21 cellular contexts compared by ENCODE assay signal in the genomic region with DNA sequence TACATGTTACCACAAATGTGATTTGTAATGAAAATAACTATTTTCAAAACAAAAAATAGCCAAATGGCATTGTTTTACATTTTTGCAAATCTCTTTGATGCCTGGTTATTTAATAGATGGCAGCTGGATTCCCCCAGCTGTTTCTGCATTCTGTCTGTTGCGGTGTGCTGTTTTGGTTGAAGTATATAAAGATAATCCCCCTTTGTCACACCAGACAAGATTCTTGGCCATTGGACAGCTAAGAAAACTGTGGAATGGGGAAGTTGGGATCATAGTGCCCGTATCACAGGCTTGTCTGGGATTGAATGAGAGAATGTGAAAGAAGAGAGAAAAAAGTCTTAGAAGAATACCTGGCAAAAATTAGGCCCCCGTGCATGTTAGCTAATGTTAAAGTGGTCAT. TPM values are rescaled to one million over a fixed set of nuclear protein-coding genes. Genes with fewer than 3 reads are reported as not detected.
DNase-seq lines count a peak whose midpoint lies in the region; ATAC-seq and TF ChIP-seq lines count a peak whose summit lies in the region.
"Had no signal": no experiment of that assay in that cellular context is flagged by ENCODE, and none has a peak within 500 bp of the region (broad histone marks: within the 10 kb centered on the region; RNA-seq: fewer than 3 reads in every experiment).

No MANE protein-coding gene starts in this region.

- WGBS in smooth muscle cell (ENCODE audit: low lambda C conversion rate): 42% methylated on average over 3 of the region's 3 CpGs
- WGBS in sigmoid colon, 2 donors: 72 to 77% methylated on average over 3 of the region's 3 CpGs

- peak overlapping the region; percentile 13 for H2AFZ ChIP-seq in smooth muscle cell (ENCODE audit: low read depth)
- H2AFZ ChIP-seq: GM23248 had no signal

- ATAC-seq in HG03460 (IDR thresholded peaks at IDR 0.05; ENCODE audit: unreplicated experiment): no peak
- ATAC-seq in GM21529 (IDR thresholded peaks at IDR 0.05; ENCODE audit: unreplicated experiment): no peak
- ATAC-seq: A549, Panc1 had no signal

- H3K4me3 Mint-ChIP-seq in chondrocyte (ENCODE audit: unreplicated experiment): no peak overlapping the region
- H3K4me3 Mint-ChIP-seq: CD4-positive, alpha-beta memory T cell had no signal

- H3F3A ChIP-seq in smooth muscle cell (ENCODE audit: low read depth): no peaks in the 10 kb centered on the region

- no peak for TF ChIP-seq CTCF in GM12865 (IDR thresholded peaks at IDR 0.05; ENCODE audit: insufficient read depth, low read depth, low read length, missing control alignments)
- TF ChIP-seq CTCF in fibroblast of villous mesenchyme (IDR thresholded peaks at IDR 0.05; ENCODE audit: insufficient read depth, low read depth, low read length): no peak
- no peak for TF ChIP-seq CTCF in smooth muscle cell (IDR thresholded peaks at IDR 0.05; ENCODE audit: borderline replicate concordance, insufficient read depth, poor library complexity, severe bottlenecking)
- no peak for TF ChIP-seq CTCF in chondrocyte (IDR thresholded peaks at IDR 0.05)
- no peak for TF ChIP-seq CTCF in sigmoid colon (IDR thresholded peaks at IDR 0.05)

- no peaks in the 10 kb centered on the region for H3K36me3 Mint-ChIP-seq in chondrocyte (ENCODE audit: low read depth)

- H3K4me3 ChIP-seq in GM12865 (ENCODE audit: low read depth, low read length) (peak overlapping the region; percentile 52), fibroblast of villous mesenchyme (ENCODE audit: low read depth, low read length) (no peak overlapping the region), smooth muscle cell (no peak overlapping the region), sigmoid colon (no peak overlapping the region)
- H3K4me3 ChIP-seq: A549, BLaER1, GM23248, HAP-1 had no signal

- H3K9me3 ChIP-seq in smooth muscle cell (replicated peaks; ENCODE audit: low read depth) (no peaks in the 10 kb centered on the region), sigmoid colon (no peaks in the 10 kb centered on the region)
- H3K9me3 ChIP-seq: A549, BLaER1, HAP-1 had no signal

- no peaks in the 10 kb centered on the region for H3K9me3 Mint-ChIP-seq in chondrocyte (ENCODE audit: low read depth)
- H3K9me3 Mint-ChIP-seq: CD4-positive, alpha-beta memory T cell; IgD-negative memory B cell had no signal

- no peaks in the 10 kb centered on the region for H3K36me3 ChIP-seq in smooth muscle cell (ENCODE audit: low read depth)
- H3K36me3 ChIP-seq in sigmoid colon: no peaks in the 10 kb centered on the region
- H3K36me3 ChIP-seq: BLaER1, HAP-1 had no signal

- H3K4me1 Mint-ChIP-seq in chondrocyte (ENCODE audit: low read depth): peaks cover 9% of the 10 kb centered on the region

- DNase-seq in GM12865 (ENCODE audit: low read depth) (no peak), fibroblast of villous mesenchyme (ENCODE audit: low read depth) (peak; percentile 26), smooth muscle cell (lab: John Stamatoyannopoulos, UW; ENCODE audit: unreplicated experiment) (no peak), chondrocyte (ENCODE audit: low spot score) (no peak), sigmoid colon (no peak)
- DNase-seq: Calu3; CD4-positive, alpha-beta memory T cell; GM23248; Kasumi-1; NCI-H187; NCI-H2107; NCI-H226; NCI-H524 had no signal

- peak overlapping the region; percentile 46 for H3K4me2 ChIP-seq in smooth muscle cell
- H3K4me2 ChIP-seq: A549, BLaER1 had no signal

- H3K27me3 ChIP-seq in smooth muscle cell (ENCODE audit: low read depth) (peaks cover 4% of the 10 kb centered on the region), sigmoid colon (no peaks in the 10 kb centered on the region)
- H3K27me3 ChIP-seq: BLaER1 had no signal

- TF ChIP-seq POLR2A in Raji (IDR thresholded peaks at IDR 0.05; ENCODE audit: insufficient read depth, low read depth, low read length): 0 out of 2 replicates have a peak, but pooled peaks have one; percentile 11
- no peak for TF ChIP-seq POLR2A in sigmoid colon (IDR thresholded peaks at IDR 0.05)

- H3K27ac Mint-ChIP-seq in chondrocyte (ENCODE audit: unreplicated experiment): no peak overlapping the region
- H3K27ac Mint-ChIP-seq: CD4-positive, alpha-beta memory T cell had no signal

- H3K27me3 Mint-ChIP-seq in chondrocyte (ENCODE audit: low read depth): no peaks in the 10 kb centered on the region
- H3K27me3 Mint-ChIP-seq: CD4-positive, alpha-beta memory T cell; IgD-negative memory B cell had no signal

- no peaks in the 10 kb centered on the region for H3K79me2 ChIP-seq in smooth muscle cell (ENCODE audit: low read depth)

- intact Hi-C loops in sigmoid colon (cut with DNase I): no loop called here

- H3K27ac ChIP-seq in smooth muscle cell (ENCODE audit: low read depth) (no peak overlapping the region), sigmoid colon (no peak overlapping the region)
- H3K27ac ChIP-seq: A549, BLaER1, GM23248 had no signal

- H3K4me1 ChIP-seq in smooth muscle cell (ENCODE audit: low read depth) (no peaks in the 10 kb centered on the region), sigmoid colon (peaks cover 0 to 5% (median 2%) of the 10 kb centered on the region in 4 donors)
- H3K4me1 ChIP-seq: A549 had no signal

- H4K20me1 ChIP-seq in smooth muscle cell (ENCODE audit: low read depth): no peaks in the 10 kb centered on the region
- H4K20me1 ChIP-seq: BLaER1 had no signal

- no peak overlapping the region for H3K9ac ChIP-seq in smooth muscle cell (ENCODE audit: low read depth)
- H3K9ac ChIP-seq: BLaER1, GM23248 had no signal

- no peak for TF ChIP-seq EP300 in sigmoid colon (IDR thresholded peaks at IDR 0.05)

RNA-seq across cellular contexts. Expression of a gene that starts 19.5 kb away (rescaled TPM):
- total RNA-seq in fibroblast of villous mesenchyme (1.9 and 3.0 TPM in 2 replicates), smooth muscle cell (10.6 and 19.4 TPM in 2 replicates), chondrocyte (0.36 to 1.2 TPM in 2 of 3 replicates, not detected in the other), sigmoid colon (under 1 TPM in 1 of 4 donors, not detected in 3; 0.66 TPM)
- polyA plus RNA-seq in smooth muscle cell (4.9 and 21.6 TPM in 2 replicates), sigmoid colon (1 to 10 TPM; 1.2 to 2.1 (median 1.8) TPM)
- total RNA-seq: CD4-positive, alpha-beta memory T cell had no signal
- polyA plus RNA-seq: A549; CD4-positive, alpha-beta memory T cell had no signal
